ENCODE assay signal across 11 cellular contexts in genomic region chr4:76687730-76688441, GRCh38.
DNase-seq lines count a peak whose midpoint lies in the region; ATAC-seq and TF ChIP-seq lines count a peak whose summit lies in the region.
"Had no signal": no experiment of that assay in that cellular context is flagged by ENCODE, and none has a peak within 500 bp of the region (broad histone marks: within the 10 kb centered on the region; RNA-seq: fewer than 3 reads in every experiment).

No MANE protein-coding gene starts in this region.

- peak in 6 of 8 donors; percentile 15 to 54 (median 44) for ATAC-seq in heart right ventricle
- peak; percentile 64 for ATAC-seq in left ventricle myocardium superior

- peaks cover 49% of the 10 kb centered on the region for H3K4me1 Mint-ChIP-seq in type B pancreatic cell (ENCODE audit: unreplicated experiment)

- peaks cover 3% of the 10 kb centered on the region for H3K36me3 Mint-ChIP-seq in type B pancreatic cell

- H3K27me3 ChIP-seq in heart right ventricle (peaks cover 0 to 83% (median 17%) of the 10 kb centered on the region in 7 donors), right atrium auricular region (no peaks in the 10 kb centered on the region)

- H3K27ac ChIP-seq in heart right ventricle, result peak overlapping the region in 1 of 10 donors; percentile 22
- peak overlapping the region in 1 of 2 donors; percentile 31 for H3K27ac ChIP-seq in right atrium auricular region

- peak overlapping the region; percentile 88 for H3K4me3 Mint-ChIP-seq in type B pancreatic cell

- no peak for DNase-seq in heart right ventricle
- no peak for DNase-seq in right atrium auricular region (ENCODE audit: low spot score)
- DNase-seq in OCI-M1 (lab: John Stamatoyannopoulos, UW), result peak; percentile 63
- no peak for DNase-seq in left ventricle myocardium superior
- no peak for DNase-seq in type B pancreatic cell (ENCODE audit: extremely low spot score, unreplicated experiment)
- no peak for DNase-seq in GF-D8 (lab: John Stamatoyannopoulos, UW)
- no peak for DNase-seq in stimulated activated naive CD4-positive, alpha-beta T cell (lab: John Stamatoyannopoulos, UW)
- no peak for DNase-seq in activated T-cell treated with anti-CD3 and anti-CD28 coated beads, Interleukin-2, amount 50 U/mL, for 48 hours
- DNase-seq: NCI-H2171, occipital lobe, T-helper 2 cell had no signal

- H3K4me3 ChIP-seq in heart right ventricle, result no peak overlapping the region
- H3K4me3 ChIP-seq in right atrium auricular region, result no peak overlapping the region

- no peaks in the 10 kb centered on the region for H3K9me3 Mint-ChIP-seq in type B pancreatic cell

- no peak for TF ChIP-seq CTCF in heart right ventricle (IDR thresholded peaks at IDR 0.05)
- no peak for TF ChIP-seq CTCF in right atrium auricular region (IDR thresholded peaks at IDR 0.05)
- no peak for TF ChIP-seq CTCF in type B pancreatic cell (conservative IDR thresholded peaks at IDR 0.05)

- 24 to 29% methylated on average over 5 of the region's 5 CpGs for whole genome bisulfite sequencing in heart right ventricle, 2 donors

- H3K9me3 ChIP-seq in heart right ventricle, result no peaks in the 10 kb centered on the region
- H3K9me3 ChIP-seq in right atrium auricular region, result no peaks in the 10 kb centered on the region

- H3K27me3 Mint-ChIP-seq in type B pancreatic cell, result no peaks in the 10 kb centered on the region

- no peaks in the 10 kb centered on the region for H3K36me3 ChIP-seq in heart right ventricle
- H3K36me3 ChIP-seq in right atrium auricular region, result no peaks in the 10 kb centered on the region

- H3K4me1 ChIP-seq in heart right ventricle (peaks cover 0 to 46% (median 28%) of the 10 kb centered on the region in 9 donors), right atrium auricular region (peaks cover 0 to 29% of the 10 kb centered on the region in 2 donors)

- intact Hi-C loops in heart right ventricle (cut with DNase I), result no loop called here
- intact Hi-C loops in left ventricle myocardium superior (cut with micrococcal nuclease), result no loop called here

- peak overlapping the region; percentile 89 for H3K27ac Mint-ChIP-seq in type B pancreatic cell
